Comparison of ENCODE assay signal across 27 cellular contexts in genomic region chr5:157772077-157772613, GRCh38. TPM values are rescaled to one million over a fixed set of nuclear protein-coding genes. Genes with fewer than 3 reads are reported as not detected.
DNase-seq lines count a peak whose midpoint lies in the region; ATAC-seq lines count a peak whose summit lies in the region.
"Had no signal": no experiment of that assay in that cellular context is flagged by ENCODE, and none has a peak within 500 bp of the region (broad histone marks: within the 10 kb centered on the region; RNA-seq: fewer than 3 reads in every experiment).

No MANE protein-coding gene starts in this region.

- H3K27ac Mint-ChIP-seq in activated naive CD4-positive, alpha-beta T cell treated with anti-CD3 and anti-CD28 coated beads, Interleukin-2, amount 10 ng/mL, durations not matched to agents 7 days and 5 days, result no peak overlapping the region
- H3K27ac Mint-ChIP-seq in memory B cell, result no peak overlapping the region
- H3K27ac Mint-ChIP-seq: activated naive CD8-positive, alpha-beta T cell treated with anti-CD3 and anti-CD28 coated beads, Interleukin-2, amount 10 ng/mL, durations not matched to agents 7 days and 5 days; dendritic cell treated with granulocyte-macrophage colony-stimulating factor and Interleukin-4, amounts not matched to agents 40 ng/mL and 50 ng/mL, for 4 days; T-helper 2 cell treated with Interferon-gamma antibody and Interleukin-4, amounts not matched to agents 5 μg/mL and 100 μg/mL, for 36 hours had no signal

- H3K36me3 ChIP-seq in H7 (replicated peaks; ENCODE audit: control insufficient read depth, insufficient read depth, low read length), result no peaks in the 10 kb centered on the region
- H3K36me3 ChIP-seq: gastroesophageal sphincter, left ventricle myocardium inferior, suprapubic skin had no signal

- H3K27me3 ChIP-seq in H7 (ENCODE audit: control insufficient read depth, insufficient read depth, low read length), result no peaks in the 10 kb centered on the region
- H3K27me3 ChIP-seq: gastroesophageal sphincter, suprapubic skin had no signal

- H3K27me3 Mint-ChIP-seq in activated naive CD4-positive, alpha-beta T cell treated with anti-CD3 and anti-CD28 coated beads, Interleukin-2, amount 10 ng/mL, durations not matched to agents 7 days and 5 days, result peaks cover 13% of the 10 kb centered on the region
- peaks cover 3% of the 10 kb centered on the region for H3K27me3 Mint-ChIP-seq in memory B cell
- H3K27me3 Mint-ChIP-seq: dendritic cell treated with granulocyte-macrophage colony-stimulating factor and Interleukin-4, amounts not matched to agents 40 ng/mL and 50 ng/mL, for 4 days had no signal

- H3K4me3 Mint-ChIP-seq in activated naive CD4-positive, alpha-beta T cell treated with anti-CD3 and anti-CD28 coated beads, Interleukin-2, amount 10 ng/mL, durations not matched to agents 7 days and 5 days, result no peak overlapping the region
- peak overlapping the region; percentile 63 for H3K4me3 Mint-ChIP-seq in memory B cell
- H3K4me3 Mint-ChIP-seq: activated naive CD8-positive, alpha-beta T cell treated with anti-CD3 and anti-CD28 coated beads, Interleukin-2, amount 10 ng/mL, durations not matched to agents 7 days and 5 days; dendritic cell treated with granulocyte-macrophage colony-stimulating factor and Interleukin-4, amounts not matched to agents 40 ng/mL and 50 ng/mL, for 4 days; T-helper 2 cell treated with Interferon-gamma antibody and Interleukin-4, amounts not matched to agents 5 μg/mL and 100 μg/mL, for 36 hours had no signal

- H3K4me1 Mint-ChIP-seq in activated naive CD4-positive, alpha-beta T cell treated with anti-CD3 and anti-CD28 coated beads, Interleukin-2, amount 10 ng/mL, durations not matched to agents 7 days and 5 days, result no peaks in the 10 kb centered on the region
- H3K4me1 Mint-ChIP-seq in memory B cell, result peaks cover 3% of the 10 kb centered on the region
- H3K4me1 Mint-ChIP-seq: activated naive CD8-positive, alpha-beta T cell treated with anti-CD3 and anti-CD28 coated beads, Interleukin-2, amount 10 ng/mL, durations not matched to agents 7 days and 5 days had no signal

- DNase-seq in activated naive CD4-positive, alpha-beta T cell treated with Interleukin-2 at 50 U/mL for 16 hours, result peak; percentile 24
- no peak for DNase-seq in activated naive CD4-positive, alpha-beta T cell treated with anti-CD3 and anti-CD28 coated beads, Interleukin-2, amount 10 ng/mL, durations not matched to agents 7 days and 5 days
- DNase-seq in H7, result peak; percentile 12
- peak; percentile 16 for DNase-seq in NCI-H2227 treated with DMSO at 0.1 percent for 48 hours (lab: John Stamatoyannopoulos, UW)
- DNase-seq in memory B cell (ENCODE audit: low spot score in 2 of 2), result no peak
- DNase-seq in NCI-H82 (lab: John Stamatoyannopoulos, UW), result no peak
- no peak for DNase-seq in UCSD-AML1 (lab: John Stamatoyannopoulos, UW; ENCODE audit: unreplicated experiment)
- no peak for DNase-seq in putamen (ENCODE audit: low spot score)
- DNase-seq: activated CD4-positive, alpha-beta T cell treated with anti-CD3 and anti-CD28 coated beads, Interleukin-2, amount 50 U/mL, for 1 hour; activated CD8-positive, alpha-beta memory T cell treated with anti-CD3 and anti-CD28 coated beads, Interleukin-2, amount 50 U/mL, for 4 hours; activated naive CD8-positive, alpha-beta T cell treated with anti-CD3 and anti-CD28 coated beads, Interleukin-2, amount 10 ng/mL, durations not matched to agents 7 days and 5 days; caudate nucleus; COR-L47; DMS53; GDM1; islet precursor cell; left ventricle myocardium inferior; MM.1S; NCI-H510A treated with DMSO at 0.1 percent for 48 hours; NK-92 treated with Interleukin-12 subunit alpha and Interleukin-12 subunit beta, amount 100 ng/mL, for 24 hours; nucleus accumbens; psoas muscle; Right ventricle myocardium superior had no signal

- H3K4me3 ChIP-seq in H7 (ENCODE audit: insufficient read depth, low read depth, low read length), result no peak overlapping the region
- H3K4me3 ChIP-seq: gastroesophageal sphincter, left ventricle myocardium inferior, psoas muscle, suprapubic skin had no signal

- no peaks in the 10 kb centered on the region for H3K36me3 Mint-ChIP-seq in activated naive CD4-positive, alpha-beta T cell treated with anti-CD3 and anti-CD28 coated beads, Interleukin-2, amount 10 ng/mL, durations not matched to agents 7 days and 5 days
- peaks cover 3% of the 10 kb centered on the region for H3K36me3 Mint-ChIP-seq in memory B cell
- H3K36me3 Mint-ChIP-seq: activated naive CD8-positive, alpha-beta T cell treated with anti-CD3 and anti-CD28 coated beads, Interleukin-2, amount 10 ng/mL, durations not matched to agents 7 days and 5 days had no signal

- H3K9me3 Mint-ChIP-seq in activated naive CD4-positive, alpha-beta T cell treated with anti-CD3 and anti-CD28 coated beads, Interleukin-2, amount 10 ng/mL, durations not matched to agents 7 days and 5 days, result no peaks in the 10 kb centered on the region
- no peaks in the 10 kb centered on the region for H3K9me3 Mint-ChIP-seq in memory B cell
- H3K9me3 Mint-ChIP-seq: activated naive CD8-positive, alpha-beta T cell treated with anti-CD3 and anti-CD28 coated beads, Interleukin-2, amount 10 ng/mL, durations not matched to agents 7 days and 5 days; dendritic cell treated with granulocyte-macrophage colony-stimulating factor and Interleukin-4, amounts not matched to agents 40 ng/mL and 50 ng/mL, for 4 days; T-helper 2 cell treated with Interferon-gamma antibody and Interleukin-4, amounts not matched to agents 5 μg/mL and 100 μg/mL, for 36 hours had no signal

- no peak for ATAC-seq in memory B cell (ENCODE audit: low read depth)
- ATAC-seq: gastroesophageal sphincter, psoas muscle had no signal

- CTCF ChIA-PET in activated naive CD4-positive, alpha-beta T cell treated with anti-CD3 and anti-CD28 coated beads, Interleukin-2, amount 10 ng/mL, durations not matched to agents 7 days and 5 days (lab: Charles Lee), result no interaction called here

RNA-seq across cellular contexts. Expression of gene LSM11, which starts 28.6 kb away (rescaled TPM):
- 4.6 and 6.5 TPM in 2 replicates for total RNA-seq in H7 (2014; rRNA removed; shearing (Covaris generic))

RNA-seq across cellular contexts. Expression of gene THG1L, which starts 40.9 kb away (rescaled TPM):
- total RNA-seq in H7 (2014; rRNA removed; shearing (Covaris generic)), result 16.6 and 16.8 TPM in 2 replicates

Comparison
In these comparisons a context has a peak if more than half of its experiments do, and no peak if none do; other contexts are left out.
1. DNase-seq: peak in activated naive CD4-positive, alpha-beta T cell treated with Interleukin-2 at 50 U/mL for 16 hours (single experiment), H7 (single experiment) and NCI-H2227 treated with DMSO at 0.1 percent for 48 hours (single experiment); none in activated naive CD4-positive, alpha-beta T cell treated with anti-CD3 and anti-CD28 coated beads, Interleukin-2, amount 10 ng/mL, durations not matched to agents 7 days and 5 days (single experiment), memory B cell (0 of 2), NCI-H82 (single experiment), UCSD-AML1 (single experiment) and putamen (single experiment).